9 cellular contexts compared by ENCODE assay signal in the genomic region with DNA sequence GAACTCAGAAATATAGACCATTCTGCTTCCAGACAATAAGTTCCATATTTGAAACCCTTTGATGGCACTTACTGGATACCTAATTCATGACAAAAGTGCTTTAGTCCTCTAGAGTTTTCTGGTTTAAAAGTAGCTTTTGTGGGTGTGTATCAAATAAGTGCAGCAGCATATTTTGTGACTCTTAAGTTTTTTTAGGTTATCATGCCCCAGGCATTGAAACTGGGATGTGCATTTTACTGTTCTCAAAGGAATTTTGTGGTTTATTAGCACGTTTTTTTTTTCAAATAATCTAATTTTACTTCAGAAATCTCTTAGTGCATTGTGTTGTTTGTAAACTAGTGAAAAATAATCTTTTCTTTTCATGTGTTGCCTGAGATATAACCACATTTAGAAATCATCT. TPM values are rescaled to one million over a fixed set of nuclear protein-coding genes. Genes with fewer than 3 reads are reported as not detected.
A peak's percentile ranks its signal among the peaks of the same experiment; 100 is the strongest.
DNase-seq lines count a peak whose midpoint lies in the region; ATAC-seq and TF ChIP-seq lines count a peak whose summit lies in the region.
"Had no signal": no experiment of that assay in that cellular context is flagged by ENCODE, and none has a peak within 500 bp of the region (broad histone marks: within the 10 kb centered on the region; RNA-seq: fewer than 3 reads in every experiment).

No MANE protein-coding gene starts in this region.

- no peak overlapping the region for H3K27ac ChIP-seq in skeletal muscle tissue (ENCODE audit: low read depth, low read length)

- H3K27me3 Mint-ChIP-seq in T-helper 17 cell = no peaks in the 10 kb centered on the region

- peaks cover 43% of the 10 kb centered on the region for H3K4me1 Mint-ChIP-seq in T-helper 17 cell

- H3K27ac Mint-ChIP-seq in T-helper 17 cell = peak overlapping the region; percentile 100

- no peaks in the 10 kb centered on the region for H3K9me3 ChIP-seq in HAP-1
- H3K9me3 ChIP-seq in T-helper 17 cell (ENCODE audit: control insufficient read depth, low read length, poor library complexity, severe bottlenecking) = no peaks in the 10 kb centered on the region
- H3K9me3 ChIP-seq in skeletal muscle tissue (ENCODE audit: control insufficient read depth in 3 of 3, low read length in 3 of 3) = no peaks in the 10 kb centered on the region

- no peak for ATAC-seq in T-helper 17 cell
- no peak for ATAC-seq in HG02763 (IDR thresholded peaks at IDR 0.05; ENCODE audit: unreplicated experiment)

- H3K4me1 ChIP-seq in HAP-1 = peaks cover 28% of the 10 kb centered on the region
- H3K4me1 ChIP-seq in skeletal muscle tissue (ENCODE audit: control insufficient read depth in 3 of 3, insufficient read depth in 3 of 3, low read length in 3 of 3) = peaks cover 8 to 21% (median 18%) of the 10 kb centered on the region in 3 donors

- peak overlapping the region; percentile 100 for H3K4me3 Mint-ChIP-seq in T-helper 17 cell

- TF ChIP-seq CTCF in fibroblast of the aortic adventitia (IDR thresholded peaks at IDR 0.05; ENCODE audit: insufficient read depth, low read length) = no peak

- peak overlapping the region in 2 of 3 donors; percentile 33 to 99 for H3K9ac ChIP-seq in skeletal muscle tissue (ENCODE audit: low read depth in 1 of 3, low read length in 3 of 3)

- DNase-seq in HAP-1 (ENCODE audit: low spot score in 2 of 2) = no peak
- DNase-seq in T-helper 17 cell = no peak
- no peak for DNase-seq in fibroblast of the aortic adventitia (ENCODE audit: low read depth)
- DNase-seq in ACHN = no peak
- DNase-seq in HPDE6-E6E7 (ENCODE audit: extremely low spot score) = no peak
- DNase-seq: activated CD8-positive, alpha-beta memory T cell treated with anti-CD3 and anti-CD28 coated beads, Interleukin-2, amount 50 U/mL, for 4 hours; NCI-H187 had no signal

- H3K27me3 ChIP-seq in HAP-1 (ENCODE audit: low read depth) (no peaks in the 10 kb centered on the region), skeletal muscle tissue (ENCODE audit: control insufficient read depth in 3 of 3, insufficient read depth in 3 of 3, low read length in 3 of 3) (peaks cover 0 to 2% (median 0%) of the 10 kb centered on the region in 3 donors)

- H3K4me3 ChIP-seq in HAP-1 = peak overlapping the region; percentile 91
- H3K4me3 ChIP-seq in fibroblast of the aortic adventitia (ENCODE audit: low read depth, low read length) = peak overlapping the region; percentile 81
- H3K4me3 ChIP-seq in skeletal muscle tissue (ENCODE audit: low read length in 3 of 3) = peak overlapping the region in 2 of 3 donors; percentile 91 to 99

- H3K36me3 Mint-ChIP-seq in T-helper 17 cell (ENCODE audit: low read depth) = peaks cover 9% of the 10 kb centered on the region

- in situ Hi-C loops in HAP-1 (cut with MboI; ENCODE audit: low sequenced_read_pairs) (no loop called here), ACHN (cut with HindIII; ENCODE audit: low pct_ligation_motif_present, low pct_unique_long_range_greater_than_20kb, low sequenced_read_pairs) (no loop called here)

- H3K36me3 ChIP-seq in HAP-1 (replicated peaks) (peaks cover 50% of the 10 kb centered on the region), skeletal muscle tissue (ENCODE audit: control insufficient read depth in 3 of 3, insufficient read depth in 3 of 3, low read length in 3 of 3) (peaks cover 6 to 26% (median 6%) of the 10 kb centered on the region in 3 donors)

RNA-seq across cellular contexts. Expression of a gene that starts 1.5 kb away (rescaled TPM):
- total RNA-seq in T-helper 17 cell (100 to 1,000 TPM; 151 to 161 TPM), fibroblast of the aortic adventitia (ENCODE audit: low replicate concordance) (212 and 271 TPM in 2 replicates), skeletal muscle tissue (188 TPM)

RNA-seq across cellular contexts. Expression of a gene that starts 28.9 kb away (rescaled TPM):
- total RNA-seq in T-helper 17 cell = 1 to 10 TPM; 1.6 to 2.2 TPM
- 0.36 TPM in 1 of 2 replicates, not detected in the other for total RNA-seq in fibroblast of the aortic adventitia (ENCODE audit: low replicate concordance)
- total RNA-seq in skeletal muscle tissue = 1.6 TPM

RNA-seq across cellular contexts. Expression of a gene that starts 29.0 kb away (rescaled TPM):
- total RNA-seq in T-helper 17 cell = 10 to 100 TPM; 16.9 to 18.7 TPM
- 4.8 and 7.0 TPM in 2 replicates for total RNA-seq in fibroblast of the aortic adventitia (ENCODE audit: low replicate concordance)
- total RNA-seq in skeletal muscle tissue = 16.2 TPM
